12 cellular contexts compared by ENCODE assay signal in genomic region chr2:143264851-143265250, GRCh38.
DNase-seq lines count a peak whose midpoint lies in the region; ATAC-seq, FAIRE-seq and TF ChIP-seq lines count a peak whose summit lies in the region.
"Had no signal": no experiment of that assay in that cellular context is flagged by ENCODE, and none has a peak within 500 bp of the region (broad histone marks: within the 10 kb centered on the region; RNA-seq: fewer than 3 reads in every experiment).

No MANE protein-coding gene starts in this region.

- no peak for TF ChIP-seq POLR2A in vagina (IDR thresholded peaks at IDR 0.05)

- DNase-seq in Right ventricle myocardium inferior (ENCODE audit: missing footprints) (no peak), cardiac septum (ENCODE audit: low spot score) (no peak), astrocyte of the hippocampus (ENCODE audit: low read depth, low spot score) (peak; percentile 92), left ventricle myocardium superior (no peak), vagina (ENCODE audit: extremely low spot score in 2 of 2) (no peak), HTR-8/SVneo (ENCODE audit: insufficient read length, low spot score) (no peak)
- DNase-seq in activated CD4-positive, alpha-beta T cell treated with anti-CD3 and anti-CD28 coated beads for 36 hours: no peak
- DNase-seq: H9, NCI-H1417 treated with DMSO at 0.1 percent for 48 hours, NCI-H526 treated with DMSO at 0.1 percent for 48 hours had no signal

- no peaks in the 10 kb centered on the region for H3K27me3 Mint-ChIP-seq in activated CD4-positive, alpha-beta T cell treated with anti-CD3 and anti-CD28 coated beads for 36 hours

- CTCF ChIA-PET in activated CD4-positive, alpha-beta T cell treated with anti-CD3 and anti-CD28 coated beads for 36 hours (lab: Charles Lee): interaction anchor here (0.6 to 3.0 kb wide), 9 partner anchors 10 to 104 kb away, joined by 3 to 22 read pairs (median 4); no protein-coding TSS in a partner anchor

- no peaks in the 10 kb centered on the region for H3K9me3 ChIP-seq in vagina

- peaks cover 47% of the 10 kb centered on the region for H3K4me1 Mint-ChIP-seq in activated CD4-positive, alpha-beta T cell treated with anti-CD3 and anti-CD28 coated beads for 36 hours
- H3K4me1 Mint-ChIP-seq: H9 had no signal

- no peak overlapping the region for H3K4me3 ChIP-seq in vagina

- H3K36me3 Mint-ChIP-seq in activated CD4-positive, alpha-beta T cell treated with anti-CD3 and anti-CD28 coated beads for 36 hours (ENCODE audit: low read depth): peaks cover 23% of the 10 kb centered on the region

- peak; percentile 80 for ATAC-seq in Right ventricle myocardium inferior
- peak; percentile 86 for ATAC-seq in left ventricle myocardium superior
- ATAC-seq in activated CD4-positive, alpha-beta T cell treated with anti-CD3 and anti-CD28 coated beads for 36 hours: no peak
- ATAC-seq in GM19351 (IDR thresholded peaks at IDR 0.05; ENCODE audit: unreplicated experiment): no peak
- ATAC-seq: HepG2 had no signal

- no peak for FAIRE-seq in HTR-8/SVneo (lab: Jason Lieb, UNC)
- FAIRE-seq: HepG2 had no signal

- POLR2A ChIA-PET in activated CD4-positive, alpha-beta T cell treated with anti-CD3 and anti-CD28 coated beads for 36 hours (lab: Charles Lee): no interaction called here

- H3K27ac Mint-ChIP-seq in activated CD4-positive, alpha-beta T cell treated with anti-CD3 and anti-CD28 coated beads for 36 hours: no peak overlapping the region
- H3K27ac Mint-ChIP-seq: H9 had no signal

- no peak overlapping the region for H3K4me3 Mint-ChIP-seq in activated CD4-positive, alpha-beta T cell treated with anti-CD3 and anti-CD28 coated beads for 36 hours
- H3K4me3 Mint-ChIP-seq: H9 had no signal

- H3K9me3 Mint-ChIP-seq in activated CD4-positive, alpha-beta T cell treated with anti-CD3 and anti-CD28 coated beads for 36 hours (ENCODE audit: low read depth): peaks cover 10% of the 10 kb centered on the region
- H3K9me3 Mint-ChIP-seq: H9 had no signal

- no peaks in the 10 kb centered on the region for H3K36me3 ChIP-seq in vagina

- no peak for TF ChIP-seq CTCF in vagina (IDR thresholded peaks at IDR 0.05)

- H3K4me1 ChIP-seq in vagina: peaks cover 23% of the 10 kb centered on the region

- intact Hi-C loops in Right ventricle myocardium inferior (cut with DNase I): no loop called here
- intact Hi-C loops in cardiac septum (cut with DNase I): no loop called here
- intact Hi-C loops in left ventricle myocardium superior (cut with micrococcal nuclease): no loop called here
- intact Hi-C loops in vagina (cut with DNase I): no loop called here
- intact Hi-C loops in activated CD4-positive, alpha-beta T cell treated with anti-CD3 and anti-CD28 coated beads for 36 hours (cut with DNase I, micrococcal nuclease): loop anchor here (1.0 to 10.0 kb wide), 6 partner anchors 9 to 1060 kb away; no protein-coding TSS in a partner anchor

- no peaks in the 10 kb centered on the region for H3K27me3 ChIP-seq in vagina

- peak overlapping the region; percentile 29 for H3K27ac ChIP-seq in vagina

Comparison
In these comparisons a context has a peak if more than half of its experiments do, and no peak if none do; other contexts are left out.
1. ATAC-seq: peak in Right ventricle myocardium inferior (single experiment) and left ventricle myocardium superior (single experiment); none in activated CD4-positive, alpha-beta T cell treated with anti-CD3 and anti-CD28 coated beads for 36 hours (single experiment) and GM19351 (single experiment).
2. intact Hi-C loops: an anchor here in activated CD4-positive, alpha-beta T cell treated with anti-CD3 and anti-CD28 coated beads for 36 hours (1.0 to 10.0 kb wide); none called in Right ventricle myocardium inferior, cardiac septum, left ventricle myocardium superior and vagina.